In the genomic region with DNA sequence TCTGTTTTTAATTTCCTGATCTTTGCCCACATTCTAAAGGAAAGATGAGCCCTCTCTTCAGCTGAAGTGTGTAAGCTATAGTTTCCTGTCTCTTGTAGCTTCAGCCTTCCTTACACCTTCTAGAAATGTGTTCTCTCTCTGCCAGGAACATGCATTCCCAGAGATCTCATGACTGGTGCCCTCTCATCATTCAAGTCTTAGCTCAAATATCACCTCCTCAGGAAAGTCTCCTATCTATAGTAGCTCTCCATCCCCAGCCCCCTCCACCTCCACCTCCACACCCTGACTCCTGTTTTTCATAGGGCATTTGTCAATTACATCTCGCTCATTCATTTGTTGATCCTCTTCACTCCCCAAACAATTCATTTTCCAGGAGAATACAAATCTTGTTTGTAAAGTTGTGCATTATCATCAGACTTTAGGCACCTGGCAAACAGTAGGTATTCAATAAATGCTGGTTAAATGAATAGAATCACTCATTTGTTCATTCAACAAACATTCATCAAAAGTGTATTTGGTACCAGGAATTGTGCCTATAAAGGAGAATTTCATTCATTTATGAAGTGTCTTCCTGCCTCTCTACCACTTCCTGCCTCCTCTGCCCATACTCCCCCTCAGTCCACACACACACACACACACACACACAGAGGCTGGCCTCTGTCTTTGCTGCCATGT, we compare ENCODE assay signal across 17 cellular contexts.
DNase-seq lines count a peak whose midpoint lies in the region; ATAC-seq, FAIRE-seq and TF ChIP-seq lines count a peak whose summit lies in the region.
"Had no signal": no experiment of that assay in that cellular context is flagged by ENCODE, and none has a peak within 500 bp of the region (broad histone marks: within the 10 kb centered on the region; RNA-seq: fewer than 3 reads in every experiment).

No MANE protein-coding gene starts in this region.

- WGBS in small intestine, 3 donors, result 86 to 96% (median 90%) methylated on average over 1 of the region's 1 CpG

- dilution Hi-C loops in keratinocyte (cut with MboI; ENCODE audit: extremely low pct_ligation_motif_present, low sequenced_read_pairs), result no loop called here

- no peak for ATAC-seq in esophagus mucosa

- H3K36me3 Mint-ChIP-seq in Caco-2 (ENCODE audit: insufficient read depth, unreplicated experiment), result peaks cover 6% of the 10 kb centered on the region

- H3K9ac ChIP-seq in keratinocyte (ENCODE audit: control insufficient read depth, extremely low read depth, insufficient read depth, low read length), result no peak overlapping the region

- FAIRE-seq in keratinocyte (lab: Jason Lieb, UNC), result no peak
- no peak for FAIRE-seq in small intestine (lab: Jason Lieb, UNC)
- FAIRE-seq: H1 had no signal

- in situ Hi-C loops in HAP-1 (cut with MboI; ENCODE audit: low sequenced_read_pairs), result no loop called here

- H3K4me1 ChIP-seq in Caco-2 (peaks cover 35% of the 10 kb centered on the region), Peyer's patch (peaks cover 0 to 42% (median 8%) of the 10 kb centered on the region in 4 donors), keratinocyte (ENCODE audit: control insufficient read depth, extremely low read depth, insufficient read depth, low read length) (peaks cover 13% of the 10 kb centered on the region), small intestine (ENCODE audit: control insufficient read depth in 2 of 2, insufficient read depth in 1 of 2, low read depth in 1 of 2, low read length in 1 of 2) (peaks cover 7 to 12% of the 10 kb centered on the region in 2 donors), HAP-1 (peaks cover 54% of the 10 kb centered on the region)

- H3K9me1 ChIP-seq in keratinocyte (ENCODE audit: control insufficient read depth, extremely low read depth, insufficient read depth, low read length), result no peaks in the 10 kb centered on the region

- no peaks in the 10 kb centered on the region for H3K79me2 ChIP-seq in keratinocyte (ENCODE audit: control insufficient read depth, insufficient read depth, low read length)

- POLR2A ChIA-PET in Caco-2 (lab: Charles Lee), result no interaction called here

- no peak for TF ChIP-seq POLR2A in Peyer's patch (IDR thresholded peaks at IDR 0.05)

- intact Hi-C loops in Caco-2 (cut with micrococcal nuclease; ENCODE audit: unreplicated experiment) (loop anchor here (5.0 kb wide), 2 partner anchors 196 to 271 kb away; a partner anchor contains a TSS), dorsolateral prefrontal cortex (cut with DNase I) (no loop called here)

- H3K9me3 Mint-ChIP-seq in Caco-2 (ENCODE audit: unreplicated experiment), result no peaks in the 10 kb centered on the region
- H3K9me3 Mint-ChIP-seq: CD4-positive, alpha-beta T cell had no signal

- DNase-seq in Caco-2 (no peak), Peyer's patch (no peak), keratinocyte (ENCODE audit: low read depth, low spot score) (no peak), small intestine (no peak), inferior parietal cortex (ENCODE audit: extremely low spot score) (no peak), dorsolateral prefrontal cortex (no peak), HAP-1 (ENCODE audit: low spot score in 2 of 2) (no peak)
- DNase-seq: activated CD4-positive, alpha-beta T cell treated with anti-CD3 and anti-CD28 coated beads for 1 hour; CD4-positive, alpha-beta T cell; Karpas-422; mammary epithelial cell; NK-92 treated with Interleukin-12 subunit alpha and Interleukin-12 subunit beta, amount 100 ng/mL, for 24 hours; stimulated activated CD4-positive, alpha-beta T cell treated with anti-CD3 and anti-CD28 coated beads, Interleukin-2, amount 100 ng/mL, for 24 hours; SW 1271 had no signal

- CTCF ChIA-PET in Caco-2 (lab: Charles Lee), result interaction anchor here (1.4 kb wide), 1 partner anchor 96 kb away, joined by 7 read pairs; no protein-coding TSS in a partner anchor

- H3K4me2 ChIP-seq in keratinocyte (ENCODE audit: control insufficient read depth, extremely low read depth, insufficient read depth, low read depth, low read length), result no peak overlapping the region

- H3K4me3 ChIP-seq in Caco-2 (ENCODE audit: low read depth, low read length) (no peak overlapping the region), Peyer's patch (no peak overlapping the region), keratinocyte (ENCODE audit: control insufficient read depth in 2 of 3, extremely low read depth in 1 of 3, insufficient read depth in 2 of 3, low read depth in 1 of 3, low read length in 3 of 3) (no peak overlapping the region), small intestine (ENCODE audit: low read depth in 1 of 2, low read length in 2 of 2) (no peak overlapping the region), dorsolateral prefrontal cortex (no peak overlapping the region), HAP-1 (no peak overlapping the region)
- H3K4me3 ChIP-seq: coronary artery had no signal

- H3K36me3 ChIP-seq in Caco-2 (ENCODE audit: control insufficient read depth, insufficient read depth, low read length) (no peaks in the 10 kb centered on the region), Peyer's patch (no peaks in the 10 kb centered on the region), keratinocyte (ENCODE audit: control insufficient read depth in 2 of 2, extremely low read depth in 1 of 2, insufficient read depth in 2 of 2, low read length in 2 of 2) (no peaks in the 10 kb centered on the region), small intestine (ENCODE audit: control insufficient read depth in 2 of 2, insufficient read depth in 2 of 2, low read length in 2 of 2) (no peaks in the 10 kb centered on the region), HAP-1 (replicated peaks) (no peaks in the 10 kb centered on the region)

- no peaks in the 10 kb centered on the region for H4K20me1 ChIP-seq in keratinocyte (ENCODE audit: control insufficient read depth, extremely low read depth, insufficient read depth, low read length)

- H3K4me3 Mint-ChIP-seq in Caco-2 (ENCODE audit: unreplicated experiment), result no peak overlapping the region
- H3K4me3 Mint-ChIP-seq: CD4-positive, alpha-beta T cell had no signal

- TF ChIP-seq CTCF in Caco-2 (IDR thresholded peaks at IDR 0.05; ENCODE audit: insufficient read depth in 1 of 2, low read depth in 1 of 2, low read length in 1 of 2, severe bottlenecking in 1 of 2, unreplicated experiment in 1 of 2) (no peak), Peyer's patch (IDR thresholded peaks at IDR 0.05) (no peak), keratinocyte (optimal IDR thresholded peaks at IDR 0.05 in 1 of 3, IDR thresholded peaks at IDR 0.05 in 1 of 3, conservative IDR thresholded peaks at IDR 0.05 in 1 of 3; ENCODE audit: extremely low read depth in 1 of 3, insufficient read depth in 2 of 3, low read length in 3 of 3) (no peak), dorsolateral prefrontal cortex (IDR thresholded peaks at IDR 0.05 in 54 of 56, conservative IDR thresholded peaks at IDR 0.05 in 2 of 56; ENCODE audit: low read depth in 1 of 56, partially characterized antibody in 56 of 56) (no peak)

- no peaks in the 10 kb centered on the region for H3K27me3 Mint-ChIP-seq in Caco-2 (ENCODE audit: insufficient read depth, unreplicated experiment)
- H3K27me3 Mint-ChIP-seq: CD4-positive, alpha-beta T cell had no signal

- H3K27me3 ChIP-seq in Caco-2 (replicated peaks; ENCODE audit: control insufficient read depth, insufficient read depth, low read length), result no peaks in the 10 kb centered on the region
- no peaks in the 10 kb centered on the region for H3K27me3 ChIP-seq in Peyer's patch
- H3K27me3 ChIP-seq in keratinocyte (ENCODE audit: control insufficient read depth, extremely low read depth, insufficient read depth, low read length), result no peaks in the 10 kb centered on the region
- no peaks in the 10 kb centered on the region for H3K27me3 ChIP-seq in small intestine (ENCODE audit: control insufficient read depth in 2 of 2, insufficient read depth in 2 of 2, low read length in 2 of 2)
- H3K27me3 ChIP-seq in dorsolateral prefrontal cortex, result no peaks in the 10 kb centered on the region
- no peaks in the 10 kb centered on the region for H3K27me3 ChIP-seq in HAP-1 (ENCODE audit: low read depth)

- H3K9me3 ChIP-seq in Caco-2, result no peaks in the 10 kb centered on the region
- no peaks in the 10 kb centered on the region for H3K9me3 ChIP-seq in Peyer's patch
- H3K9me3 ChIP-seq in keratinocyte (ENCODE audit: control insufficient read depth, low read depth, low read length), result no peaks in the 10 kb centered on the region
- H3K9me3 ChIP-seq in small intestine (ENCODE audit: control insufficient read depth, low read depth), result no peaks in the 10 kb centered on the region
- no peaks in the 10 kb centered on the region for H3K9me3 ChIP-seq in HAP-1

- H3K27ac ChIP-seq in Peyer's patch (peak overlapping the region in 3 of 4 donors; percentile 44 to 71 (median 69)), keratinocyte (ENCODE audit: control insufficient read depth, insufficient read depth, low read length) (no peak overlapping the region), small intestine (ENCODE audit: low read depth in 1 of 2, low read length in 1 of 2) (peak overlapping the region; percentile 12 to 71), dorsolateral prefrontal cortex (no peak overlapping the region)
- H3K27ac ChIP-seq: coronary artery had no signal

- peak overlapping the region; percentile 54 for H2AFZ ChIP-seq in keratinocyte (ENCODE audit: control insufficient read depth, low read length)

- H3K27ac Mint-ChIP-seq in Caco-2 (ENCODE audit: unreplicated experiment), result peak overlapping the region; percentile 68
- H3K27ac Mint-ChIP-seq: CD4-positive, alpha-beta T cell had no signal

- peaks cover 42% of the 10 kb centered on the region for H3K4me1 Mint-ChIP-seq in Caco-2 (ENCODE audit: low read depth, unreplicated experiment)

- no TSS peak for BruUV-seq in Caco-2 (replicated peaks; lab: Mats Ljungman, UMichigan)

Comparison
In these comparisons a context has a peak if more than half of its experiments do, and no peak if none do; other contexts are left out.
1. H3K27ac ChIP-seq: peak in Peyer's patch (3 of 4) and small intestine (2 of 2); none in keratinocyte (single experiment) and dorsolateral prefrontal cortex (0 of 59).